1 cellular context compared by ENCODE assay signal in the genomic region with DNA sequence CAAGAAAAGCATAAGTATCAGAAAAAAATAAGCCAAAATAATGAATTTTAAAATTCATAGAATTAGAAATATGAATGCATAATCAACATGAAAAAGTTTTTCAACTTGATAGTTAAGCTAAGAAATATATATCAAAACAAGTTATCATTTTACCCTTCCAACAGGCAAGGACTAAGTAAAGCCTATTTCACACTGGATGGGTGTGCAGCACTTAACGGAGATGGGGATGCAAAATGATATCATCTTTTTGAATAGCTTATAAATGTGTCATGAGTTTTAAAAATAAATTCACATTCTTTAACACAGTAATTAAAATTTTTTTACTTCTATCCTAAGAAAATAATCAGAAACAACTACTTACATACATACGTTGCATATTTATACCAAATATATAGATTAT.
TF ChIP-seq lines count a peak whose summit lies in the region.

No MANE protein-coding gene starts in this region.

TF ChIP-seq in SK-N-SH, 30 proteins besides CTCF, POLR2A, EP300 and RAD21 (continued from another document):
- TF ChIP-seq REST (IDR thresholded peaks at IDR 0.05; ENCODE audit: low read depth, low read length), result no peak
- no peak for TF ChIP-seq MXI1 (IDR thresholded peaks at IDR 0.05; ENCODE audit: low read depth, low read length)
- no peak for TF ChIP-seq FOSL2 (IDR thresholded peaks at IDR 0.05; ENCODE audit: borderline replicate concordance, low read depth)
- no peak for TF ChIP-seq RCOR1 (IDR thresholded peaks at IDR 0.05; ENCODE audit: low read length)
- no peak for TF ChIP-seq MAX (IDR thresholded peaks at IDR 0.05; ENCODE audit: low read depth)
- TF ChIP-seq YY1 (IDR thresholded peaks at IDR 0.05; ENCODE audit: low read depth), result no peak
- TF ChIP-seq EZH2phosphoT487 (IDR thresholded peaks at IDR 0.05; ENCODE audit: borderline replicate concordance, low read depth), result no peak
- no peak for TF ChIP-seq SMC3 (IDR thresholded peaks at IDR 0.05; ENCODE audit: low read depth, low read length)
- no peak for TF ChIP-seq FOXJ3 (CRISPR knock-in tag; IDR thresholded peaks at IDR 0.05)
TF ChIP-seq in SK-N-SH: peak in this region for 0.
